ENCODE assay signal across 18 cellular contexts in the genomic region with DNA sequence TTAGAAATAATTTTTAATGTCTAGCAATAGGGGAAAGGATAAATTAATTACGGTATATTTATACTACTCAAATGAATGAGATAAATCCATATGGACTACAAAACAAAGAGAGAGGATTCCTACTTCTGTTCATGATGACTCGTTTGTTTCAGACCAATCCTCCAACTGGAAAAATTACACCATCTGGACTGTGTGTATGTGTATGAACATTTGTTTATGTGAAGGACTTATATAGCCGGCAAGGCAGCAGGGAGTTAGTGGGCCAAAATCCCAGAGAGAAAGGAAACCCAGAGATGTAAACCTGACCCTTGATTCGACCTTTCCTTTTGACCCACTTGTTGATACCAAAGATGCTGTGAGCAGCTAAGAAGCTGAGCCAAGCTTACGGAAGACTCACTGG. TPM values are rescaled to one million over a fixed set of nuclear protein-coding genes. Genes with fewer than 3 reads are reported as not detected.
DNase-seq lines count a peak whose midpoint lies in the region; ATAC-seq and TF ChIP-seq lines count a peak whose summit lies in the region.
"Had no signal": no experiment of that assay in that cellular context is flagged by ENCODE, and none has a peak within 500 bp of the region (broad histone marks: within the 10 kb centered on the region; RNA-seq: fewer than 3 reads in every experiment).

No MANE protein-coding gene starts in this region.

- no peaks in the 10 kb centered on the region for H3K36me3 Mint-ChIP-seq in MCF 10A (ENCODE audit: insufficient read depth, unreplicated experiment)

- DNase-seq in MCF 10A (ENCODE audit: unreplicated experiment) (no peak), breast epithelium (ENCODE audit: low spot score in 2 of 2) (no peak), amniotic epithelial cell (ENCODE audit: low read depth) (peak; percentile 49), fibroblast of villous mesenchyme (ENCODE audit: low read depth) (peak; percentile 87), Kasumi-1 (lab: John Stamatoyannopoulos, UW) (no peak), Right ventricle myocardium superior (no peak), RKO (ENCODE audit: low spot score) (no peak), amniotic stem cell (lab: John Stamatoyannopoulos, UW) (no peak)
- DNase-seq: 8988T, NCI-H1105 treated with DMSO at 0.1 percent for 48 hours, NCI-H1930, NCI-H2171 treated with DMSO at 0.1 percent for 48 hours, NCI-H446 treated with DMSO at 0.1 percent for 48 hours, NCI-H748 treated with DMSO at 0.1 percent for 48 hours, PC-9 had no signal

- no peaks in the 10 kb centered on the region for H3K9me3 ChIP-seq in breast epithelium

- intact Hi-C loops in MCF 10A (cut with micrococcal nuclease) (no loop called here), breast epithelium (cut with DNase I; ENCODE audit: low total_unique reads) (no loop called here), Right ventricle myocardium superior (cut with DNase I) (no loop called here)

- no TSS peak for BruUV-seq in MCF 10A (replicated peaks; lab: Mats Ljungman, UMichigan)

- no peak overlapping the region for H3K4me3 Mint-ChIP-seq in MCF 10A (ENCODE audit: unreplicated experiment)

- H3K27ac ChIP-seq in breast epithelium = no peak overlapping the region
- H3K27ac ChIP-seq: C4-2B, PC-9 had no signal

- no peak for TF ChIP-seq POLR2A in breast epithelium (IDR thresholded peaks at IDR 0.05)

- H3K9me3 Mint-ChIP-seq in MCF 10A (ENCODE audit: unreplicated experiment) = no peaks in the 10 kb centered on the region

- POLR2A ChIA-PET in MCF 10A (lab: Yijun Ruan, JAX) = interaction anchor here (1.1 to 5.1 kb wide), 6 partner anchors 9 to 36 kb away, joined by 4 to 37 read pairs (median 6); a partner anchor contains a TSS

- H3K27ac Mint-ChIP-seq in MCF 10A (ENCODE audit: low read depth, unreplicated experiment) = peak overlapping the region; percentile 11

- peaks cover 27% of the 10 kb centered on the region for H3K4me1 Mint-ChIP-seq in MCF 10A (ENCODE audit: insufficient read depth, unreplicated experiment)

- no peak for ATAC-seq in Right ventricle myocardium superior (ENCODE audit: poor library complexity)
- ATAC-seq: HepG2 had no signal

- H3K36me3 ChIP-seq in breast epithelium = no peaks in the 10 kb centered on the region

- no peak for TF ChIP-seq CTCF in MCF 10A (IDR thresholded peaks at IDR 0.05; ENCODE audit: unreplicated experiment)
- no peak for TF ChIP-seq CTCF in breast epithelium (IDR thresholded peaks at IDR 0.05)
- TF ChIP-seq CTCF in fibroblast of villous mesenchyme (IDR thresholded peaks at IDR 0.05; ENCODE audit: insufficient read depth, low read depth, low read length) = no peak

- CTCF ChIA-PET in MCF 10A (lab: Yijun Ruan, JAX) = interaction anchor here (0.8 to 2.5 kb wide), 5 partner anchors 9 to 72 kb away, joined by 3 to 13 read pairs (median 6); no protein-coding TSS in a partner anchor

- H3K27me3 Mint-ChIP-seq in MCF 10A (ENCODE audit: insufficient read depth, unreplicated experiment) = no peaks in the 10 kb centered on the region

- H3K27me3 ChIP-seq in breast epithelium = no peaks in the 10 kb centered on the region

- no peaks in the 10 kb centered on the region for H3K4me1 ChIP-seq in breast epithelium

- H3K4me3 ChIP-seq in breast epithelium = no peak overlapping the region
- no peak overlapping the region for H3K4me3 ChIP-seq in fibroblast of villous mesenchyme (ENCODE audit: low read depth, low read length)
- H3K4me3 ChIP-seq: PC-9 had no signal

RNA-seq across cellular contexts. Expression of a gene that starts 20.1 kb away (rescaled TPM):
- total RNA-seq in MCF 10A (2022) (0.22 and 0.42 TPM in 2 replicates), breast epithelium (under 1 TPM in 2 of 3 donors, not detected in 1; under 0.01 to 0.15 TPM), fibroblast of villous mesenchyme (under 0.01 TPM in 1 of 2 replicates, not detected in the other), Right ventricle myocardium superior (0.08 TPM)
- total RNA-seq: H1, HepG2 had no signal

RNA-seq across cellular contexts. Expression of a gene that starts 36.1 kb away (rescaled TPM):
- total RNA-seq in MCF 10A (2022) (44.1 and 56.2 TPM in 2 replicates), breast epithelium (100 to 1,000 TPM in 1 of 3 donors, 10 to 100 TPM in 2; 10.6 to 103 (median 30.2) TPM), fibroblast of villous mesenchyme (16.4 and 21.6 TPM in 2 replicates), Right ventricle myocardium superior (2.9 TPM)

Comparison
In these comparisons a context has a peak if more than half of its experiments do, and no peak if none do; other contexts are left out.
1. DNase-seq: peak in amniotic epithelial cell (single experiment) and fibroblast of villous mesenchyme (single experiment); none in MCF 10A (single experiment), breast epithelium (0 of 2), Kasumi-1 (0 of 2), Right ventricle myocardium superior (single experiment), RKO (single experiment) and amniotic stem cell (single experiment).